In genomic region chr2:150532883-150533282, GRCh38 we compare ENCODE assay signal across 22 cellular contexts. TPM values are rescaled to one million over a fixed set of nuclear protein-coding genes. Genes with fewer than 3 reads are reported as not detected.
DNase-seq lines count a peak whose midpoint lies in the region; ATAC-seq and TF ChIP-seq lines count a peak whose summit lies in the region.
"Had no signal": no experiment of that assay in that cellular context is flagged by ENCODE, and none has a peak within 500 bp of the region (broad histone marks: within the 10 kb centered on the region; RNA-seq: fewer than 3 reads in every experiment).

No MANE protein-coding gene starts in this region.

- H3K4me1 Mint-ChIP-seq in mesothelial cell of epicardium: peaks cover 36% of the 10 kb centered on the region
- no peaks in the 10 kb centered on the region for H3K4me1 Mint-ChIP-seq in natural killer cell treated with Interleukin-12 subunit alpha and Interleukin-12 subunit beta and Interleukin-15 and Interleukin-18, amount 100 ng/mL, for 72 hours (ENCODE audit: low read depth in 2 of 2)
- H3K4me1 Mint-ChIP-seq: activated CD4-positive, alpha-beta T cell treated with anti-CD3 and anti-CD28 coated beads for 36 hours; endodermal cell had no signal

- peaks cover 20% of the 10 kb centered on the region for H3K9me3 Mint-ChIP-seq in mesothelial cell of epicardium
- peaks cover 4% of the 10 kb centered on the region for H3K9me3 Mint-ChIP-seq in natural killer cell treated with Interleukin-12 subunit alpha and Interleukin-12 subunit beta and Interleukin-15 and Interleukin-18, amount 100 ng/mL, for 72 hours
- H3K9me3 Mint-ChIP-seq: activated T-helper 2 cell treated with anti-CD3 and anti-CD28 coated beads, Interferon-gamma antibody, Interleukin-2, Interleukin-4, amounts not matched to agents 10 μg/mL and 5 μg/mL and 100 μg/mL, durations not matched to agents 14 hours and 24 hours and 36 hours had no signal

- peak overlapping the region; percentile 84 for H3K27ac Mint-ChIP-seq in mesothelial cell of epicardium
- no peak overlapping the region for H3K27ac Mint-ChIP-seq in natural killer cell treated with Interleukin-12 subunit alpha and Interleukin-12 subunit beta and Interleukin-15 and Interleukin-18, amount 100 ng/mL, for 72 hours
- H3K27ac Mint-ChIP-seq: activated CD4-positive, alpha-beta T cell treated with anti-CD3 and anti-CD28 coated beads for 36 hours; activated T-helper 2 cell treated with anti-CD3 and anti-CD28 coated beads, Interferon-gamma antibody, Interleukin-2, Interleukin-4, amounts not matched to agents 10 μg/mL and 5 μg/mL and 100 μg/mL, durations not matched to agents 14 hours and 24 hours and 36 hours; endodermal cell had no signal

- no peak for ATAC-seq in GM18909 (IDR thresholded peaks at IDR 0.05; ENCODE audit: poor library complexity, unreplicated experiment)
- ATAC-seq in natural killer cell treated with Interleukin-12 subunit alpha and Interleukin-12 subunit beta and Interleukin-15 and Interleukin-18, amount 100 ng/mL, for 72 hours: no peak
- ATAC-seq: activated CD4-positive, alpha-beta T cell treated with anti-CD3 and anti-CD28 coated beads for 36 hours; left lung; right lobe of liver had no signal

- intact Hi-C loops in cardiac septum (cut with DNase I): no loop called here

- H3K27me3 Mint-ChIP-seq in mesothelial cell of epicardium (ENCODE audit: low read depth): no peaks in the 10 kb centered on the region
- H3K27me3 Mint-ChIP-seq in natural killer cell treated with Interleukin-12 subunit alpha and Interleukin-12 subunit beta and Interleukin-15 and Interleukin-18, amount 100 ng/mL, for 72 hours: no peaks in the 10 kb centered on the region
- H3K27me3 Mint-ChIP-seq: activated CD4-positive, alpha-beta T cell treated with anti-CD3 and anti-CD28 coated beads for 36 hours had no signal

- H3K27ac ChIP-seq in RWPE1: peak overlapping the region; percentile 42; the same call in 1 of the 2 replicates
- H3K27ac ChIP-seq: left lung, right lobe of liver, thyroid gland had no signal

- H3K36me3 Mint-ChIP-seq in mesothelial cell of epicardium: no peaks in the 10 kb centered on the region
- H3K36me3 Mint-ChIP-seq in natural killer cell treated with Interleukin-12 subunit alpha and Interleukin-12 subunit beta and Interleukin-15 and Interleukin-18, amount 100 ng/mL, for 72 hours: no peaks in the 10 kb centered on the region

- no peak for TF ChIP-seq CTCF in RWPE1 (conservative IDR thresholded peaks at IDR 0.05; ENCODE audit: low read depth)
- no peak for TF ChIP-seq CTCF in epithelial cell of esophagus (IDR thresholded peaks at IDR 0.05; ENCODE audit: insufficient read depth, low read depth, low read length, missing control alignments)
- no peak for TF ChIP-seq CTCF in mesothelial cell of epicardium (IDR thresholded peaks at IDR 0.05; ENCODE audit: unreplicated experiment)

- DNase-seq in EH (ENCODE audit: low read depth): peak; percentile 89
- DNase-seq in RWPE1 (ENCODE audit: low spot score): no peak
- peak; percentile 29 for DNase-seq in epithelial cell of esophagus (ENCODE audit: low read depth)
- DNase-seq in mesothelial cell of epicardium (ENCODE audit: low spot score in 2 of 2, unreplicated experiment in 2 of 2): no peak
- DNase-seq in mesenteric fat pad (ENCODE audit: low spot score): no peak
- no peak for DNase-seq in cardiac septum (ENCODE audit: low spot score)
- no peak for DNase-seq in natural killer cell treated with Interleukin-12 subunit alpha and Interleukin-12 subunit beta and Interleukin-15 and Interleukin-18, amount 100 ng/mL, for 72 hours (ENCODE audit: low spot score)
- DNase-seq: activated CD4-positive, alpha-beta T cell treated with anti-CD3 and anti-CD28 coated beads for 36 hours; adrenal gland; endodermal cell; KG1; left lung; NCI-H1048; NCI-H1930; NCI-H446 treated with DMSO at 0.1 percent for 48 hours; occipital lobe; right lobe of liver; stimulated activated naive CD4-positive, alpha-beta T cell treated with Interleukin-2 at 50 U/mL for 16 hours; SW 1271; thyroid gland had no signal

- H3K4me3 ChIP-seq in epithelial cell of esophagus (ENCODE audit: low read length): no peak overlapping the region
- H3K4me3 ChIP-seq: adrenal gland, left lung, right lobe of liver, thyroid gland had no signal

- H3K4me3 Mint-ChIP-seq in mesothelial cell of epicardium: no peak overlapping the region
- no peak overlapping the region for H3K4me3 Mint-ChIP-seq in natural killer cell treated with Interleukin-12 subunit alpha and Interleukin-12 subunit beta and Interleukin-15 and Interleukin-18, amount 100 ng/mL, for 72 hours
- H3K4me3 Mint-ChIP-seq: activated CD4-positive, alpha-beta T cell treated with anti-CD3 and anti-CD28 coated beads for 36 hours; endodermal cell had no signal

- CTCF ChIA-PET in RWPE1 (lab: Yijun Ruan, JAX): no interaction called here

- POLR2A ChIA-PET in RWPE1 (lab: Yijun Ruan, JAX; ENCODE audit: low non-redundant PET): no interaction called here

RNA-seq across cellular contexts. Expression of gene RND3, which starts 45.4 kb away (rescaled TPM):
- total RNA-seq in mesothelial cell of epicardium (140 to 145 TPM (median 144 TPM) in 3 replicates), mesenteric fat pad (225 TPM), cardiac septum (46.9 TPM)
- total RNA-seq in natural killer cell treated with Interleukin-12 subunit alpha and Interleukin-12 subunit beta and Interleukin-15 and Interleukin-18, amount 100 ng/mL, for 72 hours: not detected
- total RNA-seq: activated CD4-positive, alpha-beta T cell treated with anti-CD3 and anti-CD28 coated beads for 36 hours; activated T-helper 2 cell treated with anti-CD3 and anti-CD28 coated beads, Interferon-gamma antibody, Interleukin-2, Interleukin-4, amounts not matched to agents 10 μg/mL and 5 μg/mL and 100 μg/mL, durations not matched to agents 14 hours and 24 hours and 36 hours had no signal

Comparison
In these comparisons a context has a peak if more than half of its experiments do, and no peak if none do; other contexts are left out.
1. DNase-seq: peak in EH (single experiment) and epithelial cell of esophagus (single experiment); none in RWPE1 (single experiment), mesothelial cell of epicardium (0 of 2), mesenteric fat pad (single experiment), cardiac septum (single experiment) and natural killer cell treated with Interleukin-12 subunit alpha and Interleukin-12 subunit beta and Interleukin-15 and Interleukin-18, amount 100 ng/mL, for 72 hours (single experiment).
2. RNA of gene RND3, which starts 45.4 kb away (total RNA-seq): 225 TPM in mesenteric fat pad (single experiment), 140 to 145 TPM in mesothelial cell of epicardium and 46.9 TPM in cardiac septum (single experiment); not detected in natural killer cell treated with Interleukin-12 subunit alpha and Interleukin-12 subunit beta and Interleukin-15 and Interleukin-18, amount 100 ng/mL, for 72 hours; every median in the first group is over 10 times any median in the second.